Comparison of ENCODE assay signal across 19 cellular contexts in the genomic region with DNA sequence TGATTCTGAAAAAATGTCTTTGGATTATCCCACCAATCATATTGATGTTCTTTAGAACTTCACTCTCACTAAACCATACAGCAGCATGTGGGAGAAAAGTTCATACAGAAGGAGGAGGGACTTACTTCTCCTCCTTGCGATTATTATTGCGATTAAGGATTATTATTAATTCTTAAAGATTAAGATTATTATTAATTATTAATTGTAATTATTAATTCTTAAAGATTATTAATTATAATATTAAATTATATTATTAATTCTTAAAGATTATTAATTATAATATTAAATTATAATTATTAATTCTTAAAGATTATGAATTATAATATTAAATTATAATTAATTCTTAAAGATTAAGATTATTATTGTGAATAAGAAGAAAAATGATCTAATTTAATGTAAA.
DNase-seq lines count a peak whose midpoint lies in the region; ATAC-seq, FAIRE-seq and TF ChIP-seq lines count a peak whose summit lies in the region.
"Had no signal": no experiment of that assay in that cellular context is flagged by ENCODE, and none has a peak within 500 bp of the region (broad histone marks: within the 10 kb centered on the region; RNA-seq: fewer than 3 reads in every experiment).

No MANE protein-coding gene starts in this region.

- 94 to 98% (median 95%) methylated on average over 2 of the region's 2 CpGs for WGBS in small intestine, 3 donors
- WGBS in right lobe of liver (ENCODE audit: insufficient coverage, low coverage, low lambda C conversion rate, missing lambda C conversion rate), result 97% methylated on average over 2 of the region's 2 CpGs

- no peaks in the 10 kb centered on the region for H3K9me3 Mint-ChIP-seq in WTC11
- H3K9me3 Mint-ChIP-seq: IgD-negative memory B cell had no signal

- H3K4me3 Mint-ChIP-seq in WTC11, result no peak overlapping the region
- H3K4me3 Mint-ChIP-seq: CD4-positive, CD25-positive, alpha-beta regulatory T cell; CD8-positive, alpha-beta memory T cell; IgD-negative memory B cell had no signal

- H3K27ac ChIP-seq in small intestine (ENCODE audit: low read depth in 1 of 2, low read length in 1 of 2) (no peak overlapping the region), right lobe of liver (no peak overlapping the region), caudate nucleus (ENCODE audit: low read depth, low read length) (no peak overlapping the region)
- H3K27ac ChIP-seq: GM23248 had no signal

- peaks cover 0 to 6% of the 10 kb centered on the region in 2 donors for H3K36me3 ChIP-seq in small intestine (ENCODE audit: control insufficient read depth in 2 of 2, insufficient read depth in 2 of 2, low read length in 2 of 2)
- no peaks in the 10 kb centered on the region for H3K36me3 ChIP-seq in right lobe of liver
- H3K36me3 ChIP-seq: BE2C, HAP-1 had no signal

- H3K36me3 Mint-ChIP-seq in WTC11, result peaks cover 30% of the 10 kb centered on the region
- H3K36me3 Mint-ChIP-seq: CD4-positive, CD25-positive, alpha-beta regulatory T cell had no signal

- no peaks in the 10 kb centered on the region for H3K27me3 Mint-ChIP-seq in WTC11 (ENCODE audit: low read depth)
- H3K27me3 Mint-ChIP-seq: CD4-positive, CD25-positive, alpha-beta regulatory T cell; CD8-positive, alpha-beta memory T cell; IgD-negative memory B cell had no signal

- intact Hi-C loops in right lobe of liver (cut with DNase I), result no loop called here

- H3K27me3 ChIP-seq in small intestine (ENCODE audit: control insufficient read depth in 2 of 2, insufficient read depth in 2 of 2, low read length in 2 of 2) (no peaks in the 10 kb centered on the region), right lobe of liver (no peaks in the 10 kb centered on the region)
- H3K27me3 ChIP-seq: BE2C had no signal

- no peak for ATAC-seq in WTC11
- ATAC-seq in right lobe of liver, result no peak
- ATAC-seq: GM12878, HepG2 had no signal

- H3K9me3 ChIP-seq in small intestine (ENCODE audit: control insufficient read depth, low read depth) (no peaks in the 10 kb centered on the region), right lobe of liver (no peaks in the 10 kb centered on the region)
- H3K9me3 ChIP-seq: BE2C, HAP-1 had no signal

- FAIRE-seq in G401.6 (lab: Jason Lieb, UNC) (peak; percentile 99), frontal cortex (lab: Jason Lieb, UNC) (peak; percentile 93), small intestine (lab: Jason Lieb, UNC) (peak; percentile 88)
- FAIRE-seq: GM12878, HepG2 had no signal

- TF ChIP-seq POLR2A in right lobe of liver (IDR thresholded peaks at IDR 0.05), result no peak

- CTCF ChIA-PET in WTC11 (lab: Charles Lee), result no interaction called here

- H3K4me1 ChIP-seq in small intestine (ENCODE audit: control insufficient read depth in 2 of 2, insufficient read depth in 1 of 2, low read depth in 1 of 2, low read length in 1 of 2) (no peaks in the 10 kb centered on the region), right lobe of liver (no peaks in the 10 kb centered on the region)

- DNase-seq in WTC11 (ENCODE audit: low spot score) (no peak), frontal cortex (ENCODE audit: low spot score in 2 of 2) (no peak), small intestine (no peak), right lobe of liver (no peak), caudate nucleus (lab: John Stamatoyannopoulos, UW) (no peak)
- no peak for DNase-seq in stimulated activated CD8-positive, alpha-beta memory T cell treated with anti-CD3 and anti-CD28 coated beads, Interleukin-4, amount 100 ng/mL, for 48 hours
- DNase-seq: ACHN; BE2C; C1 segment of cervical spinal cord; CD4-positive, CD25-positive, alpha-beta regulatory T cell; CD8-positive, alpha-beta memory T cell; COR-L47; GF-D8; GM23248 had no signal

- H3K27ac Mint-ChIP-seq in WTC11, result no peak overlapping the region
- H3K27ac Mint-ChIP-seq: CD8-positive, alpha-beta memory T cell; IgD-negative memory B cell had no signal

- H3K4me3 ChIP-seq in small intestine (ENCODE audit: low read depth in 1 of 2, low read length in 2 of 2) (no peak overlapping the region), right lobe of liver (no peak overlapping the region)
- H3K4me3 ChIP-seq: GM12878, GM23248, HAP-1 had no signal

- H3K4me1 Mint-ChIP-seq in WTC11, result peaks cover 43% of the 10 kb centered on the region
- H3K4me1 Mint-ChIP-seq: CD4-positive, CD25-positive, alpha-beta regulatory T cell; CD8-positive, alpha-beta memory T cell had no signal

- TF ChIP-seq CTCF in WTC11 (IDR thresholded peaks at IDR 0.05) (no peak), right lobe of liver (IDR thresholded peaks at IDR 0.05) (no peak)

- POLR2A ChIA-PET in WTC11 (lab: Charles Lee), result no interaction called here

TF ChIP-seq in WTC11, 78 proteins besides CTCF, POLR2A, EP300 and RAD21:
- TF ChIP-seq HMGA2 (CRISPR knock-in tag; IDR thresholded peaks at IDR 0.05), result peak; percentile 98
- TF ChIP-seq, protein P1, sequence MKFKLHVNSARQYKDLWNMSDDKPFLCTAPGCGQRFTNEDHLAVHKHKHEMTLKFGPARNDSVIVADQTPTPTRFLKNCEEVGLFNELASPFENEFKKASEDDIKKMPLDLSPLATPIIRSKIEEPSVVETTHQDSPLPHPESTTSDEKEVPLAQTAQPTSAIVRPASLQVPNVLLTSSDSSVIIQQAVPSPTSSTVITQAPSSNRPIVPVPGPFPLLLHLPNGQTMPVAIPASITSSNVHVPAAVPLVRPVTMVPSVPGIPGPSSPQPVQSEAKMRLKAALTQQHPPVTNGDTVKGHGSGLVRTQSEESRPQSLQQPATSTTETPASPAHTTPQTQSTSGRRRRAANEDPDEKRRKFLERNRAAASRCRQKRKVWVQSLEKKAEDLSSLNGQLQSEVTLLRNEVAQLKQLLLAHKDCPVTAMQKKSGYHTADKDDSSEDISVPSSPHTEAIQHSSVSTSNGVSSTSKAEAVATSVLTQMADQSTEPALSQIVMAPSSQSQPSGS (CRISPR knock-in tag; IDR thresholded peaks at IDR 0.05; ENCODE audit: borderline replicate concordance, low read depth), result no peak
TF ChIP-seq in WTC11: peak in this region for 1.
